In genomic region chr5:31385774-31386537, GRCh38 we compare ENCODE assay signal across 1 cellular context.
TF ChIP-seq lines count a peak whose summit lies in the region.

No MANE protein-coding gene starts in this region.

TF ChIP-seq in IMR-90, 13 proteins besides CTCF, POLR2A, EP300 and RAD21 (continued from another document):
- no peak for TF ChIP-seq RFX5 (IDR thresholded peaks at IDR 0.05; ENCODE audit: low read depth, low read length)
